ENCODE assay signal across 1 cellular context in genomic region chr15:90022905-90023700, GRCh38.
TF ChIP-seq lines count a peak whose summit lies in the region.

No MANE protein-coding gene starts in this region.

TF ChIP-seq in H1, 55 proteins besides CTCF, POLR2A, EP300 and RAD21 (continued from another document):
- TF ChIP-seq SP4 (IDR thresholded peaks at IDR 0.05; ENCODE audit: low read length) (no peak), SP1 (IDR thresholded peaks at IDR 0.05; ENCODE audit: low read depth, low read length) (no peak)
